Comparison of ENCODE assay signal across 8 cellular contexts in the genomic region with DNA sequence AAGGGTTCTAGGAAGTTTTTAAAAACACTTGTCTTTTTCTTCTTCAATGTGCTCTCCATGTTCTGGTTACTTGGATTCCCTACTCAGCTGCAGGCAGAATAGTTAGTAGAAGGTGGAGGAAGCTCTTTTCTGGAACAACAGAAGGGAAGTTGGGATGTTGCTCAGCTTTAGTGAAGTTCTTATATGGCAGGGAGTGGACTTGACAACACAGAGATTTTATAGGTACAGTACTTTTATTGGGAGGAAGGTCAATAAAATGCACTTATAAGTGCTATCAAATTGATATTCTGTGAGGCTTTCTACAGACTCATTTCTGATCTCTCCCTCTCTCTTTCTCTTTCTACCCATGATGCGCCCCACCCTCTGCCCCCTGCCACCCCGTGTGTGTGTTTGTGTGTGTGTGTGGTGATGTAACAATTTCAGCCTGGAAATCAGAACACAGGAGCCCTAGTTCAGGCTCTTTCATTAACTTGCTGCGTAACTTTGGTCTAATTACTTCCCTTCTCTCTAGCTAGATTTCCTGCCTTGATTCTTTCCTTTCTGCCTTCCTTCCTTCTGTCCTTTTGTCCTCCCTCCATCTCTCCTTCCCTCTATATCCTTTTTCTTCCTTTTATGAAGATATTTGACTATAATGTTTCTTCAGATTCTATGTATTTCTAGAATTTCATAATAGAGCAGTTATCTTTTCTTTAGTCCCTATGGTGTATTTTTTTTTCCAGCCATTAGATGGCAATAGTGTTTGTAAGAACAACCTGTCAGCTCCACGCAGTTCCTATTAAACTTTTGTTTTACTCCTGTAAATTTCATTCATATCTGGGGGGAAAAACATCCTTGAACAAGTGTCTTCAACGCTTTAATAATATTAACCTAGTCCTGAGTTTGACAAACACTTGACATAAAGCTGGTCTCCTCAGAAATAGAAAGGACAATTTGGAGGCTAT. TPM values are rescaled to one million over a fixed set of nuclear protein-coding genes. Genes with fewer than 3 reads are reported as not detected.
DNase-seq lines count a peak whose midpoint lies in the region; ATAC-seq and TF ChIP-seq lines count a peak whose summit lies in the region.
"Had no signal": no experiment of that assay in that cellular context is flagged by ENCODE, and none has a peak within 500 bp of the region (broad histone marks: within the 10 kb centered on the region; RNA-seq: fewer than 3 reads in every experiment).

No MANE protein-coding gene starts in this region.

- H3K9me3 Mint-ChIP-seq in natural killer cell = no peaks in the 10 kb centered on the region

- no peaks in the 10 kb centered on the region for H3K27me3 ChIP-seq in GM06990 (replicated peaks; ENCODE audit: control insufficient read depth, insufficient read depth, low read length)

- peak overlapping the region; percentile 4 for H3K4me3 Mint-ChIP-seq in natural killer cell

- in situ Hi-C loops in astrocyte of the spinal cord (cut with HindIII; ENCODE audit: low sequenced_read_pairs) = no loop called here

- H3K27ac Mint-ChIP-seq in natural killer cell = no peak overlapping the region

- ATAC-seq in HG03280 (IDR thresholded peaks at IDR 0.05; ENCODE audit: unreplicated experiment) = peak; percentile 48
- ATAC-seq in natural killer cell = no peak
- no peak for ATAC-seq in HG02970 (IDR thresholded peaks at IDR 0.05; ENCODE audit: low FRiP score, unreplicated experiment)
- ATAC-seq in GM19463 (IDR thresholded peaks at IDR 0.05; ENCODE audit: unreplicated experiment) = no peak

- H3K27me3 Mint-ChIP-seq in natural killer cell (ENCODE audit: low read depth in 2 of 2) = peaks cover 6 to 23% of the 10 kb centered on the region in 2 donors

- H3K4me3 ChIP-seq in GM06990 (replicated peaks; ENCODE audit: low read depth, low read length) (no peak overlapping the region), astrocyte of the spinal cord (ENCODE audit: low read depth, low read length) (no peak overlapping the region)

- intact Hi-C loops in natural killer cell (cut with micrococcal nuclease) = no loop called here

- no peaks in the 10 kb centered on the region for H3K36me3 Mint-ChIP-seq in natural killer cell

- H3K4me1 Mint-ChIP-seq in natural killer cell = peaks cover 19 to 25% of the 10 kb centered on the region in 2 donors

- H3K36me3 ChIP-seq in GM06990 (ENCODE audit: control insufficient read depth, insufficient read depth, low read length) = no peaks in the 10 kb centered on the region

- TF ChIP-seq CTCF in GM06990 (IDR thresholded peaks at IDR 0.05; ENCODE audit: insufficient read depth, low read length, poor library complexity, severe bottlenecking) (peak; percentile 39), astrocyte of the spinal cord (IDR thresholded peaks at IDR 0.05; ENCODE audit: low read depth, low read length) (peak; percentile 27), natural killer cell (IDR thresholded peaks at IDR 0.05) (no peak)

- DNase-seq in GM06990 (ENCODE audit: extremely low read depth, insufficient read length) = no peak
- DNase-seq in astrocyte of the spinal cord (ENCODE audit: low read depth, low spot score) = peak; percentile 7
- no peak for DNase-seq in natural killer cell
- DNase-seq in NCI-H510A treated with DMSO at 0.1 percent for 48 hours (lab: John Stamatoyannopoulos, UW) = no peak
- DNase-seq: central memory CD4-positive, alpha-beta T cell had no signal

RNA-seq across cellular contexts. Expression of gene HEPH, which starts 37.1 kb away (rescaled TPM):
- total RNA-seq in natural killer cell = not detected
